In genomic region chr3:46909535-46910161, GRCh38 we compare ENCODE assay signal across 8 cellular contexts. TPM values are rescaled to one million over a fixed set of nuclear protein-coding genes. Genes with fewer than 3 reads are reported as not detected.
DNase-seq lines count a peak whose midpoint lies in the region; ATAC-seq and TF ChIP-seq lines count a peak whose summit lies in the region.

No MANE protein-coding gene starts in this region.

- no peaks in the 10 kb centered on the region for H4K20me1 ChIP-seq in hepatocyte (ENCODE audit: insufficient read depth, poor library complexity, severe bottlenecking)

- 27% methylated on average over 18 of the region's 18 CpGs for WGBS in hepatocyte (ENCODE audit: low lambda C conversion rate, missing lambda C conversion rate)

- peak; percentile 80 for DNase-seq in AG10803 (ENCODE audit: low read depth)
- DNase-seq in NCI-H146 treated with DMSO at 0.1 percent for 48 hours (lab: John Stamatoyannopoulos, UW; ENCODE audit: unreplicated experiment) = peak; percentile 12
- DNase-seq in T-helper 9 cell = peak; percentile 65
- peak in 56 of 58 donors; percentile 29 to 88 (median 72) for DNase-seq in anterior cingulate cortex (lab: John Stamatoyannopoulos, UW)
- DNase-seq in hepatocyte (ENCODE audit: low spot score) = peak; percentile 91
- peak; percentile 57 for DNase-seq in skeletal muscle cell (ENCODE audit: low read depth)

- H3K79me2 ChIP-seq in hepatocyte = no peaks in the 10 kb centered on the region

- H3K9me3 ChIP-seq in hepatocyte (ENCODE audit: low read depth) = no peaks in the 10 kb centered on the region

- TF ChIP-seq CTCF in AG10803 (conservative IDR thresholded peaks at IDR 0.05; ENCODE audit: low read length) = peak; percentile 84
- TF ChIP-seq CTCF in hepatocyte (IDR thresholded peaks at IDR 0.05; ENCODE audit: poor library complexity) = peak; percentile 84

- no peak overlapping the region for H3K27ac ChIP-seq in hepatocyte

- no peak overlapping the region for H3K4me2 ChIP-seq in hepatocyte

- no peaks in the 10 kb centered on the region for H3K9me2 ChIP-seq in hepatocyte (replicated peaks; ENCODE audit: insufficient read depth)

- H3K4me1 ChIP-seq in hepatocyte (ENCODE audit: insufficient read depth) = peaks cover 10% of the 10 kb centered on the region

- H2AFZ ChIP-seq in hepatocyte = no peak overlapping the region

- ATAC-seq in GM21529 (IDR thresholded peaks at IDR 0.05; ENCODE audit: unreplicated experiment) = peak; percentile 67
- no peak for ATAC-seq in GM18517 (IDR thresholded peaks at IDR 0.05; ENCODE audit: unreplicated experiment)

- no peaks in the 10 kb centered on the region for H3K36me3 ChIP-seq in hepatocyte (replicated peaks; ENCODE audit: insufficient read depth, low read depth)

- no peak overlapping the region; the same call in 1 of the 2 replicates for H3K4me3 ChIP-seq in AG10803 (ENCODE audit: low read length)
- H3K4me3 ChIP-seq in hepatocyte = no peak overlapping the region
- H3K4me3 ChIP-seq in skeletal muscle cell (ENCODE audit: low read depth, low read length) = no peak overlapping the region

- H3K27me3 ChIP-seq in hepatocyte = no peaks in the 10 kb centered on the region

RNA-seq across cellular contexts. Expression of gene PTH1R, which starts 32.1 kb away (rescaled TPM):
- 13.9 and 14.5 TPM in 2 replicates for total RNA-seq in hepatocyte
- 29.4 and 31.0 TPM in 2 replicates for polyA plus RNA-seq in hepatocyte

RNA-seq across cellular contexts. Expression of gene MYL3, which starts 46.4 kb away (rescaled TPM):
- 5.8 and 9.5 TPM in 2 replicates for total RNA-seq in hepatocyte
- 7.4 and 9.7 TPM in 2 replicates for polyA plus RNA-seq in hepatocyte

Comparison
In these comparisons a context has a peak if more than half of its experiments do, and no peak if none do; other contexts are left out.
1. DNase-seq: peak in every context shown above with its lines; median percentile 91 in hepatocyte; 80 in AG10803; 72 in anterior cingulate cortex; 65 in T-helper 9 cell; 57 in skeletal muscle cell; 12 in NCI-H146 treated with DMSO at 0.1 percent for 48 hours.